ENCODE assay signal across 24 cellular contexts in the genomic region with DNA sequence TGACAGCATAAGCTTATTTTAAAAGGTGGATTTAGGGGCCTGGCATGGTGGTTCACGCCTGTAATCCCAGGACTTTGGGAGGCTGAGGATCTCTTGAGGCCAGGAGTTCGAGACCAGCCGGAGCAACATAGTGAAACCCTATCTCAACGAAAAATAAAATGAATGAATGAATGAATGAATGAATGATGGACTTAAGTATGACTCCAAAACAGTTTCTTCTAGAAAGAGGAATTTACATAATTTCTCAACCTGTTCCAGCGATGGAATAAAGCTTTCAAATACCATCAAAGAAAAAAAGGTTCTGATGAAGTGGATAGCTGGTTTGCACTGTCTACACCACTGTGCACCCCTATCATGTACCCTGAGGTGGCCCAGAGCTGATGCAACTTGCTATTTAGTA.
"Had no signal": no experiment of that assay in that cellular context is flagged by ENCODE, and none has a peak within 500 bp of the region (broad histone marks: within the 10 kb centered on the region; RNA-seq: fewer than 3 reads in every experiment).

No MANE protein-coding gene starts in this region.

- H3K27ac ChIP-seq: colonic mucosa, epithelial cell of prostate, esophagus squamous epithelium, gastrocnemius medialis, heart right ventricle, left lung, lower lobe of right lung had no signal

- ATAC-seq: effector memory CD8-positive, alpha-beta T cell; esophagus mucosa; gastrocnemius medialis; heart right ventricle; left cardiac atrium; left lung; left ventricle myocardium superior; lower lobe of right lung; mucosa of descending colon had no signal

- H3K36me3 ChIP-seq: colonic mucosa, gastrocnemius medialis had no signal

- H3K4me1 ChIP-seq: colonic mucosa, esophagus squamous epithelium, gastrocnemius medialis, heart right ventricle, left lung, lower lobe of right lung had no signal

- H3K9me3 ChIP-seq: colonic mucosa, esophagus squamous epithelium, gastrocnemius medialis, left lung, lower lobe of right lung, mucosa of descending colon had no signal

- DNase-seq: colonic mucosa; cortex of kidney; effector CD8-positive, alpha-beta T cell; effector memory CD8-positive, alpha-beta T cell; endodermal cell; erythroblast; esophagus squamous epithelium; foreskin melanocyte; gastrocnemius medialis; glutamatergic neuron; heart right ventricle; hippocampal formation; left cardiac atrium; left lung; left ventricle myocardium superior; lower lobe of right lung; mesenchymal stem cell; mucosa of descending colon; naive B cell had no signal

- H3K4me3 ChIP-seq: colonic mucosa, esophagus squamous epithelium, gastrocnemius medialis, heart right ventricle, left lung, lower lobe of right lung, mucosa of descending colon had no signal

- H3K27me3 ChIP-seq: colonic mucosa, esophagus squamous epithelium, gastrocnemius medialis, heart right ventricle, left lung had no signal

- FAIRE-seq: endometrium, islet of Langerhans, keratinocyte had no signal
